ENCODE assay signal across 22 cellular contexts in genomic region chrX:151624677-151625076, GRCh38.
"Had no signal": no experiment of that assay in that cellular context is flagged by ENCODE, and none has a peak within 500 bp of the region (broad histone marks: within the 10 kb centered on the region; RNA-seq: fewer than 3 reads in every experiment).

No MANE protein-coding gene starts in this region.

- ATAC-seq: esophagus mucosa; gastrocnemius medialis; naive thymus-derived CD4-positive, alpha-beta T cell; right lobe of liver; stimulated activated naive CD8-positive, alpha-beta T cell treated with anti-CD3 and anti-CD28 coated beads, Interleukin-15, amount 100 ng/mL, for 72 hours; upper lobe of right lung had no signal

- H3K27ac ChIP-seq: epithelial cell of prostate, gastrocnemius medialis, neural progenitor cell, parathyroid adenoma, right lobe of liver, suprapubic skin, transverse colon, upper lobe of right lung, uterus had no signal

- H3K9ac ChIP-seq: neural progenitor cell, parathyroid adenoma had no signal

- H3K79me2 ChIP-seq: parathyroid adenoma had no signal

- H3K9me3 ChIP-seq: gastrocnemius medialis, right lobe of liver, suprapubic skin, transverse colon, upper lobe of right lung, uterus had no signal

- H3K4me2 ChIP-seq: neural progenitor cell had no signal

- H3K4me3 ChIP-seq: gastrocnemius medialis, neural progenitor cell, right lobe of liver, suprapubic skin, transverse colon, upper lobe of right lung, uterus had no signal

- H3K36me3 ChIP-seq: gastrocnemius medialis, neural progenitor cell, right lobe of liver, suprapubic skin, transverse colon, upper lobe of right lung, uterus had no signal

- H3K27me3 ChIP-seq: gastrocnemius medialis, neural progenitor cell, right lobe of liver, suprapubic skin, transverse colon, upper lobe of right lung, uterus had no signal

- DNase-seq: effector CD8-positive, alpha-beta T cell; endodermal cell; foreskin fibroblast; gastrocnemius medialis; head of caudate nucleus; mesendoderm; midbrain; naive thymus-derived CD4-positive, alpha-beta T cell; right lobe of liver; small intestine; stimulated activated CD4-positive, alpha-beta T cell treated with anti-CD3 and anti-CD28 coated beads, Interleukin-15, amount 100 ng/mL, for 24 hours; stimulated activated CD4-positive, alpha-beta T cell treated with anti-CD3 and anti-CD28 coated beads, Interleukin-2, amount 100 ng/mL, for 48 hours; stimulated activated naive CD4-positive, alpha-beta T cell; stimulated activated naive CD8-positive, alpha-beta T cell treated with anti-CD3 and anti-CD28 coated beads, Interleukin-15, amount 100 ng/mL, for 72 hours; transverse colon; upper lobe of right lung; uterus had no signal

- H3K4me1 ChIP-seq: gastrocnemius medialis, neural progenitor cell, parathyroid adenoma, right lobe of liver, suprapubic skin, transverse colon, upper lobe of right lung, uterus had no signal

- H2AFZ ChIP-seq: neural progenitor cell, parathyroid adenoma had no signal
